In the genomic region with DNA sequence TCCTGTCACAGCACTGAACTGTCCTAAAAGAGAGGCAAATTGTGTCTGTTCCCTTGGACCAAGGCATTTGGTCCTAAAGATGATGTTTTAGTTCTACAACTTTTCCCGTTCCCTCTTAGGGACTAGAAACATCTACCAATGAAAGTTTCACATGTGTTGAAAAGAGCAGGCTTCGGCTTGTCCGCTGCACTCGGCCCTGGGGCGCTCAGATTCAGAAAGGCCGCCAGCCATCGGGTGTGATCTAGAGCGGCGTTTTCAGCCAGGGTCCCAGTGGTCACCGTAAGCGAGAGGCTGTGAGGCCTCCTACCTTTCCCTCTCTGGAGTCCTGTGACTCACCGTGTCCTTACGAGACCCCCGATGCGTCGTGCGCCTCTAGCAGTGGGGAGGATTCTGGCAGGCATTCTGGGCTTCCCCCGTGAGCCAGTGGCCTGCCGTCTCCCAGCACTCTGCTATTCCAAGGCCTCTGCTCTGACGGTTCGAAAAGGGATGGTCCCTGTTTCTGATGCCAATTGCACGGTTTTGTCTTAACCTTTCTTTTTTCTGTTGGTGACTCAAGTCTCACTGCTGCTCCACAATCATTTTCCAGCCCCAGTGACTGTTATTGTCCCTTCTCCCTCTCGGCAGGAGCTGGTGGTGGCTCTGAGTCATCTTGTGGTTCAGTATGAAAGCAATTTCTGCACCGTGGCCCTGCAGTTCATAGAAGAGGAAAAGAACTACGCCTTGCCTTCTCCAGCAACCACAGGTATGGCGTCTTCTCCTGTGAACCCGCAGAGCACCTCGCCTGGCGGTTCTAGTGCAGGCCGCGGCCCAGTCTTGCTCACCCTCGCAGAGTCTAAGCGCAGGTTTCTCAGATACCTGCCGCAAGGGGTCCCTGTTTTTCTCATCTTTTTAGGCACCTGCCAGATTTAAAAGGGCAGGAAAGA, we compare ENCODE assay signal across 1 cellular context.
TF ChIP-seq lines count a peak whose summit lies in the region.

No MANE protein-coding gene starts in this region.

TF ChIP-seq in K562, 482 proteins besides CTCF, POLR2A, EP300 and RAD21 (continued from another document):
- TF ChIP-seq, protein P1, sequence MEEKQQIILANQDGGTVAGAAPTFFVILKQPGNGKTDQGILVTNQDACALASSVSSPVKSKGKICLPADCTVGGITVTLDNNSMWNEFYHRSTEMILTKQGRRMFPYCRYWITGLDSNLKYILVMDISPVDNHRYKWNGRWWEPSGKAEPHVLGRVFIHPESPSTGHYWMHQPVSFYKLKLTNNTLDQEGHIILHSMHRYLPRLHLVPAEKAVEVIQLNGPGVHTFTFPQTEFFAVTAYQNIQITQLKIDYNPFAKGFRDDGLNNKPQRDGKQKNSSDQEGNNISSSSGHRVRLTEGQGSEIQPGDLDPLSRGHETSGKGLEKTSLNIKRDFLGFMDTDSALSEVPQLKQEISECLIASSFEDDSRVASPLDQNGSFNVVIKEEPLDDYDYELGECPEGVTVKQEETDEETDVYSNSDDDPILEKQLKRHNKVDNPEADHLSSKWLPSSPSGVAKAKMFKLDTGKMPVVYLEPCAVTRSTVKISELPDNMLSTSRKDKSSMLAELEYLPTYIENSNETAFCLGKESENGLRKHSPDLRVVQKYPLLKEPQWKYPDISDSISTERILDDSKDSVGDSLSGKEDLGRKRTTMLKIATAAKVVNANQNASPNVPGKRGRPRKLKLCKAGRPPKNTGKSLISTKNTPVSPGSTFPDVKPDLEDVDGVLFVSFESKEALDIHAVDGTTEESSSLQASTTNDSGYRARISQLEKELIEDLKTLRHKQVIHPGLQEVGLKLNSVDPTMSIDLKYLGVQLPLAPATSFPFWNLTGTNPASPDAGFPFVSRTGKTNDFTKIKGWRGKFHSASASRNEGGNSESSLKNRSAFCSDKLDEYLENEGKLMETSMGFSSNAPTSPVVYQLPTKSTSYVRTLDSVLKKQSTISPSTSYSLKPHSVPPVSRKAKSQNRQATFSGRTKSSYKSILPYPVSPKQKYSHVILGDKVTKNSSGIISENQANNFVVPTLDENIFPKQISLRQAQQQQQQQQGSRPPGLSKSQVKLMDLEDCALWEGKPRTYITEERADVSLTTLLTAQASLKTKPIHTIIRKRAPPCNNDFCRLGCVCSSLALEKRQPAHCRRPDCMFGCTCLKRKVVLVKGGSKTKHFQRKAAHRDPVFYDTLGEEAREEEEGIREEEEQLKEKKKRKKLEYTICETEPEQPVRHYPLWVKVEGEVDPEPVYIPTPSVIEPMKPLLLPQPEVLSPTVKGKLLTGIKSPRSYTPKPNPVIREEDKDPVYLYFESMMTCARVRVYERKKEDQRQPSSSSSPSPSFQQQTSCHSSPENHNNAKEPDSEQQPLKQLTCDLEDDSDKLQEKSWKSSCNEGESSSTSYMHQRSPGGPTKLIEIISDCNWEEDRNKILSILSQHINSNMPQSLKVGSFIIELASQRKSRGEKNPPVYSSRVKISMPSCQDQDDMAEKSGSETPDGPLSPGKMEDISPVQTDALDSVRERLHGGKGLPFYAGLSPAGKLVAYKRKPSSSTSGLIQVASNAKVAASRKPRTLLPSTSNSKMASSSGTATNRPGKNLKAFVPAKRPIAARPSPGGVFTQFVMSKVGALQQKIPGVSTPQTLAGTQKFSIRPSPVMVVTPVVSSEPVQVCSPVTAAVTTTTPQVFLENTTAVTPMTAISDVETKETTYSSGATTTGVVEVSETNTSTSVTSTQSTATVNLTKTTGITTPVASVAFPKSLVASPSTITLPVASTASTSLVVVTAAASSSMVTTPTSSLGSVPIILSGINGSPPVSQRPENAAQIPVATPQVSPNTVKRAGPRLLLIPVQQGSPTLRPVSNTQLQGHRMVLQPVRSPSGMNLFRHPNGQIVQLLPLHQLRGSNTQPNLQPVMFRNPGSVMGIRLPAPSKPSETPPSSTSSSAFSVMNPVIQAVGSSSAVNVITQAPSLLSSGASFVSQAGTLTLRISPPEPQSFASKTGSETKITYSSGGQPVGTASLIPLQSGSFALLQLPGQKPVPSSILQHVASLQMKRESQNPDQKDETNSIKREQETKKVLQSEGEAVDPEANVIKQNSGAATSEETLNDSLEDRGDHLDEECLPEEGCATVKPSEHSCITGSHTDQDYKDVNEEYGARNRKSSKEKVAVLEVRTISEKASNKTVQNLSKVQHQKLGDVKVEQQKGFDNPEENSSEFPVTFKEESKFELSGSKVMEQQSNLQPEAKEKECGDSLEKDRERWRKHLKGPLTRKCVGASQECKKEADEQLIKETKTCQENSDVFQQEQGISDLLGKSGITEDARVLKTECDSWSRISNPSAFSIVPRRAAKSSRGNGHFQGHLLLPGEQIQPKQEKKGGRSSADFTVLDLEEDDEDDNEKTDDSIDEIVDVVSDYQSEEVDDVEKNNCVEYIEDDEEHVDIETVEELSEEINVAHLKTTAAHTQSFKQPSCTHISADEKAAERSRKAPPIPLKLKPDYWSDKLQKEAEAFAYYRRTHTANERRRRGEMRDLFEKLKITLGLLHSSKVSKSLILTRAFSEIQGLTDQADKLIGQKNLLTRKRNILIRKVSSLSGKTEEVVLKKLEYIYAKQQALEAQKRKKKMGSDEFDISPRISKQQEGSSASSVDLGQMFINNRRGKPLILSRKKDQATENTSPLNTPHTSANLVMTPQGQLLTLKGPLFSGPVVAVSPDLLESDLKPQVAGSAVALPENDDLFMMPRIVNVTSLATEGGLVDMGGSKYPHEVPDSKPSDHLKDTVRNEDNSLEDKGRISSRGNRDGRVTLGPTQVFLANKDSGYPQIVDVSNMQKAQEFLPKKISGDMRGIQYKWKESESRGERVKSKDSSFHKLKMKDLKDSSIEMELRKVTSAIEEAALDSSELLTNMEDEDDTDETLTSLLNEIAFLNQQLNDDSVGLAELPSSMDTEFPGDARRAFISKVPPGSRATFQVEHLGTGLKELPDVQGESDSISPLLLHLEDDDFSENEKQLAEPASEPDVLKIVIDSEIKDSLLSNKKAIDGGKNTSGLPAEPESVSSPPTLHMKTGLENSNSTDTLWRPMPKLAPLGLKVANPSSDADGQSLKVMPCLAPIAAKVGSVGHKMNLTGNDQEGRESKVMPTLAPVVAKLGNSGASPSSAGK (IDR thresholded peaks at IDR 0.05) = no peak
- TF ChIP-seq, protein P2, sequence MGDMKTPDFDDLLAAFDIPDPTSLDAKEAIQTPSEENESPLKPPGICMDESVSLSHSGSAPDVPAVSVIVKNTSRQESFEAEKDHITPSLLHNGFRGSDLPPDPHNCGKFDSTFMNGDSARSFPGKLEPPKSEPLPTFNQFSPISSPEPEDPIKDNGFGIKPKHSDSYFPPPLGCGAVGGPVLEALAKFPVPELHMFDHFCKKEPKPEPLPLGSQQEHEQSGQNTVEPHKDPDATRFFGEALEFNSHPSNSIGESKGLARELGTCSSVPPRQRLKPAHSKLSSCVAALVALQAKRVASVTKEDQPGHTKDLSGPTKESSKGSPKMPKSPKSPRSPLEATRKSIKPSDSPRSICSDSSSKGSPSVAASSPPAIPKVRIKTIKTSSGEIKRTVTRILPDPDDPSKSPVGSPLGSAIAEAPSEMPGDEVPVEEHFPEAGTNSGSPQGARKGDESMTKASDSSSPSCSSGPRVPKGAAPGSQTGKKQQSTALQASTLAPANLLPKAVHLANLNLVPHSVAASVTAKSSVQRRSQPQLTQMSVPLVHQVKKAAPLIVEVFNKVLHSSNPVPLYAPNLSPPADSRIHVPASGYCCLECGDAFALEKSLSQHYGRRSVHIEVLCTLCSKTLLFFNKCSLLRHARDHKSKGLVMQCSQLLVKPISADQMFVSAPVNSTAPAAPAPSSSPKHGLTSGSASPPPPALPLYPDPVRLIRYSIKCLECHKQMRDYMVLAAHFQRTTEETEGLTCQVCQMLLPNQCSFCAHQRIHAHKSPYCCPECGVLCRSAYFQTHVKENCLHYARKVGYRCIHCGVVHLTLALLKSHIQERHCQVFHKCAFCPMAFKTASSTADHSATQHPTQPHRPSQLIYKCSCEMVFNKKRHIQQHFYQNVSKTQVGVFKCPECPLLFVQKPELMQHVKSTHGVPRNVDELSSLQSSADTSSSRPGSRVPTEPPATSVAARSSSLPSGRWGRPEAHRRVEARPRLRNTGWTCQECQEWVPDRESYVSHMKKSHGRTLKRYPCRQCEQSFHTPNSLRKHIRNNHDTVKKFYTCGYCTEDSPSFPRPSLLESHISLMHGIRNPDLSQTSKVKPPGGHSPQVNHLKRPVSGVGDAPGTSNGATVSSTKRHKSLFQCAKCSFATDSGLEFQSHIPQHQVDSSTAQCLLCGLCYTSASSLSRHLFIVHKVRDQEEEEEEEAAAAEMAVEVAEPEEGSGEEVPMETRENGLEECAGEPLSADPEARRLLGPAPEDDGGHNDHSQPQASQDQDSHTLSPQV (IDR thresholded peaks at IDR 0.05) = peak; percentile 82
- TF ChIP-seq ZNF232 (CRISPR knock-in tag; IDR thresholded peaks at IDR 0.05) (no peak), NFE2 (IDR thresholded peaks at IDR 0.05; ENCODE audit: low read depth) (0 out of 2 replicates have a peak, but pooled peaks have one; percentile 20), ZBTB7A (IDR thresholded peaks at IDR 0.05; ENCODE audit: borderline replicate concordance, control insufficient read depth, low read depth, low read length) (peak; percentile 48; the same call in 1 of the 2 replicates), CBFA2T3 (IDR thresholded peaks at IDR 0.05) (no peak), POLR2H (tag; IDR thresholded peaks at IDR 0.05; ENCODE audit: low read depth) (no peak), TEAD4 (IDR thresholded peaks at IDR 0.05; ENCODE audit: low read length) (peak; percentile 51), TEAD4 (CRISPR knock-in tag; IDR thresholded peaks at IDR 0.05; ENCODE audit: borderline replicate concordance) (no peak)
- TF ChIP-seq, protein P3, sequence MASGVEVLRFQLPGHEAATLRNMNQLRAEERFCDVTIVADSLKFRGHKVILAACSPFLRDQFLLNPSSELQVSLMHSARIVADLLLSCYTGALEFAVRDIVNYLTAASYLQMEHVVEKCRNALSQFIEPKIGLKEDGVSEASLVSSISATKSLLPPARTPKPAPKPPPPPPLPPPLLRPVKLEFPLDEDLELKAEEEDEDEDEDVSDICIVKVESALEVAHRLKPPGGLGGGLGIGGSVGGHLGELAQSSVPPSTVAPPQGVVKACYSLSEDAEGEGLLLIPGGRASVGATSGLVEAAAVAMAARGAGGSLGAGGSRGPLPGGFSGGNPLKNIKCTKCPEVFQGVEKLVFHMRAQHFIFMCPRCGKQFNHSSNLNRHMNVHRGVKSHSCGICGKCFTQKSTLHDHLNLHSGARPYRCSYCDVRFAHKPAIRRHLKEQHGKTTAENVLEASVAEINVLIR (CRISPR knock-in tag; IDR thresholded peaks at IDR 0.05) = no peak
